In the genomic region with DNA sequence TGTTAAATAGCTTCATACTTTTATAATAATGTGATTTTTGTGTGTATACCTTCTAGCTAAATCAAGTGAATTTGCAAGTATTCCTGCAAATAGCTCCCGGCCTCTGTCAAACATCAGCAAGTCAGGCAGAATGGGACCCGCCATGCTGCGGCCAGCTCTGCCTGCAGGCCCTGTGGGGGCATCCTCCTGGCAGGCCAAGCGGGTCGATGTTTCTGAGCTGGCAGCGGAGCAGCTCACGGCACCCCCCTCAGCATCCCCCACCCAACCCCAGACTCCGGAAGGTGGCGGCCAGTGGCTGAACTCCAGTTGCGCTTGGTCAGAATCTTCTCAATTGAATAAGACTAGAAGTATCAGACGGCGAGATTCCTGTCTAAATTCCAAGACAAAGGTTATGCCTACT, we compare ENCODE assay signal across 29 cellular contexts. TPM values are rescaled to one million over a fixed set of nuclear protein-coding genes. Genes with fewer than 3 reads are reported as not detected.
"Had no signal": no experiment of that assay in that cellular context is flagged by ENCODE, and none has a peak within 500 bp of the region (broad histone marks: within the 10 kb centered on the region; RNA-seq: fewer than 3 reads in every experiment).

No MANE protein-coding gene starts in this region.

- H3K79me2 ChIP-seq: hepatocyte had no signal

- H3K27ac ChIP-seq: colonic mucosa, epithelial cell of prostate, esophagus squamous epithelium, foreskin keratinocyte, gastroesophageal sphincter, heart left ventricle, hepatocyte, left ventricle myocardium inferior, lower lobe of right lung had no signal

- H3K27me3 ChIP-seq: colonic mucosa, esophagus squamous epithelium, foreskin keratinocyte, gastroesophageal sphincter, heart left ventricle, hepatocyte had no signal

- H3K4me1 ChIP-seq: colonic mucosa, esophagus squamous epithelium, foreskin keratinocyte, left ventricle myocardium inferior, lower lobe of right lung had no signal

- H3K36me3 ChIP-seq: colonic mucosa, gastroesophageal sphincter, left ventricle myocardium inferior, lower lobe of right lung had no signal

- H3K9me3 ChIP-seq: colonic mucosa, esophagus squamous epithelium, gastroesophageal sphincter, heart left ventricle, left ventricle myocardium inferior, lower lobe of right lung, mucosa of descending colon had no signal

- DNase-seq: colonic mucosa; cortex of kidney; effector CD8-positive, alpha-beta T cell; effector memory CD8-positive, alpha-beta T cell; endodermal cell; erythroblast; esophagus squamous epithelium; foreskin keratinocyte; heart left ventricle; hypothalamus; immature natural killer cell; islet precursor cell; kidney; kidney glomerular epithelial cell; left colon; left ventricle myocardium inferior; lower lobe of right lung; mesenchymal stem cell; mucosa of descending colon had no signal

- H3K4me2 ChIP-seq: hepatocyte had no signal

- H2AFZ ChIP-seq: hepatocyte had no signal

- ATAC-seq: effector memory CD8-positive, alpha-beta T cell; esophagus mucosa; foreskin keratinocyte; gastroesophageal sphincter; heart left ventricle; left colon; left lobe of liver; lower lobe of right lung; mucosa of descending colon had no signal

- H3K4me3 ChIP-seq: colonic mucosa, esophagus squamous epithelium, gastroesophageal sphincter, heart left ventricle, hepatocyte, left ventricle myocardium inferior, lower lobe of right lung, mucosa of descending colon had no signal

RNA-seq across cellular contexts. Expression of gene PKDREJ, which starts 52.8 kb away (rescaled TPM):
- total RNA-seq: dermis microvascular lymphatic vessel endothelial cell, fibroblast of villous mesenchyme, foreskin keratinocyte, hepatocyte, lower lobe of right lung, lung microvascular endothelial cell, mesenteric fat pad, myocyte had no signal
